ENCODE assay signal across 12 cellular contexts in the genomic region with DNA sequence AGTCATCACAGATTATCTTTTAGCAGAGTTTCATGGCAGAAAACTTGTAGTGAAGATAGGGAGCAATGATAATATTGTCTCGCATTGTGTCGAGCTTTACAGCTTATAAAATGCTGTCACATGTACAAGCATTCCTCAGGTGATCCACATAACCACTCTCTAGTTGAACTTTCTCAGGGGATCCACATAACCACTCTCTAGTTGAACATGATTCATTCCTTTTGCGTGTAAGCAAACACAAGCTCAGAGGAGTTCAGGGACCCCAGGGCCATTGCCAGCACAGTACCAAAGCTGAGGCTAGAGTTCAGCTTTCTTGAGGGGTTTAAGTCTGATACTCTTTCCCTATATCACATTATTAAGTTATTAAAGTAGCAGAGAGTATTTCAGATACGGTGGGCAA.
"Had no signal": no experiment of that assay in that cellular context is flagged by ENCODE, and none has a peak within 500 bp of the region (broad histone marks: within the 10 kb centered on the region; RNA-seq: fewer than 3 reads in every experiment).

No MANE protein-coding gene starts in this region.

- H3K4me1 Mint-ChIP-seq: central memory CD8-positive, alpha-beta T cell; immature natural killer cell had no signal

- H3K27me3 ChIP-seq: stomach had no signal

- H3K27me3 Mint-ChIP-seq: central memory CD8-positive, alpha-beta T cell; dendritic cell treated with granulocyte-macrophage colony-stimulating factor and Interleukin-4, amounts not matched to agents 40 ng/mL and 50 ng/mL, for 4 days had no signal

- H3K36me3 Mint-ChIP-seq: immature natural killer cell had no signal

- H3K4me1 ChIP-seq: stomach had no signal

- H3K4me3 Mint-ChIP-seq: activated CD8-positive, alpha-beta T cell treated with anti-CD3 and anti-CD28 coated beads, Interleukin-2, amount 10 ng/mL, durations not matched to agents 7 days and 5 days; central memory CD8-positive, alpha-beta T cell; dendritic cell treated with granulocyte-macrophage colony-stimulating factor and Interleukin-4, amounts not matched to agents 40 ng/mL and 50 ng/mL, for 4 days; immature natural killer cell; nephron had no signal

- ATAC-seq: activated CD8-positive, alpha-beta T cell treated with anti-CD3 and anti-CD28 coated beads, Interleukin-2, amount 10 ng/mL, durations not matched to agents 7 days and 5 days had no signal

- H3K9me3 Mint-ChIP-seq: central memory CD8-positive, alpha-beta T cell; dendritic cell treated with granulocyte-macrophage colony-stimulating factor and Interleukin-4, amounts not matched to agents 40 ng/mL and 50 ng/mL, for 4 days; nephron had no signal

- H3K27ac ChIP-seq: stomach, VCaP had no signal

- H3K36me3 ChIP-seq: stomach had no signal

- H3K9me3 ChIP-seq: stomach had no signal

- H3K27ac Mint-ChIP-seq: activated CD8-positive, alpha-beta T cell treated with anti-CD3 and anti-CD28 coated beads, Interleukin-2, amount 10 ng/mL, durations not matched to agents 7 days and 5 days; dendritic cell treated with granulocyte-macrophage colony-stimulating factor and Interleukin-4, amounts not matched to agents 40 ng/mL and 50 ng/mL, for 4 days; immature natural killer cell had no signal

- H3K4me3 ChIP-seq: stomach had no signal

- DNase-seq: activated CD4-positive, alpha-beta T cell treated with anti-CD3 and anti-CD28 coated beads for 4 hours; activated CD8-positive, alpha-beta memory T cell treated with anti-CD3 and anti-CD28 coated beads, Interleukin-2, amount 50 U/mL, for 48 hours; activated CD8-positive, alpha-beta T cell treated with anti-CD3 and anti-CD28 coated beads, Interleukin-2, amount 10 ng/mL, durations not matched to agents 7 days and 5 days; aorta; immature natural killer cell; small intestine; stomach; T-helper 1 cell had no signal
